1 cellular context compared by ENCODE assay signal in genomic region chr10:44935201-44935960, GRCh38.
A peak's percentile ranks its signal among the peaks of the same experiment; 100 is the strongest.
TF ChIP-seq lines count a peak whose summit lies in the region.

No MANE protein-coding gene starts in this region.

TF ChIP-seq in HepG2, 621 proteins besides CTCF, POLR2A, EP300 and RAD21 (continued from another document):
- TF ChIP-seq ZBTB4 (CRISPR knock-in tag; IDR thresholded peaks at IDR 0.05; ENCODE audit: borderline replicate concordance), result peak; percentile 77; the same call in 1 of the 2 replicates
- TF ChIP-seq TOE1 (CRISPR knock-in tag; IDR thresholded peaks at IDR 0.05), result no peak
- TF ChIP-seq ZNF496 (CRISPR knock-in tag; IDR thresholded peaks at IDR 0.05; ENCODE audit: insufficient replicate concordance), result no peak
- TF ChIP-seq NKX3-1 (CRISPR knock-in tag; IDR thresholded peaks at IDR 0.05), result peak; percentile 80; the same call in 1 of the 2 replicates
- no peak for TF ChIP-seq ATF1 (CRISPR knock-in tag; IDR thresholded peaks at IDR 0.05)
- peak; percentile 88 for TF ChIP-seq ZNF724P (CRISPR knock-in tag; IDR thresholded peaks at IDR 0.05; ENCODE audit: borderline replicate concordance)
- TF ChIP-seq SMAD9 (CRISPR knock-in tag; IDR thresholded peaks at IDR 0.05), result peak; percentile 84; the same call in 1 of the 2 replicates
- no peak for TF ChIP-seq IKZF1 (IDR thresholded peaks at IDR 0.05)
- TF ChIP-seq, protein P1, sequence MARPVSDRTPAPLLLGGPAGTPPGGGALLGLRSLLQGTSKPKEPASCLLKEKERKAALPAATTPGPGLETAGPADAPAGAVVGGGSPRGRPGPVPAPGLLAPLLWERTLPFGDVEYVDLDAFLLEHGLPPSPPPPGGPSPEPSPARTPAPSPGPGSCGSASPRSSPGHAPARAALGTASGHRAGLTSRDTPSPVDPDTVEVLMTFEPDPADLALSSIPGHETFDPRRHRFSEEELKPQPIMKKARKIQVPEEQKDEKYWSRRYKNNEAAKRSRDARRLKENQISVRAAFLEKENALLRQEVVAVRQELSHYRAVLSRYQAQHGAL (CRISPR knock-in tag; IDR thresholded peaks at IDR 0.05; ENCODE audit: not compliant biosample characterization), result no peak
- TF ChIP-seq FIP1L1 (IDR thresholded peaks at IDR 0.05; ENCODE audit: borderline replicate concordance, insufficient read depth, low read depth, low read length), result no peak
- TF ChIP-seq ZZZ3 (CRISPR knock-in tag; IDR thresholded peaks at IDR 0.05; ENCODE audit: borderline replicate concordance), result peak; percentile 38; the same call in 1 of the 2 replicates
- TF ChIP-seq KLF6 (CRISPR knock-in tag; IDR thresholded peaks at IDR 0.05), result peak; percentile 93
- 0 out of 2 replicates have a peak, but pooled peaks have one; percentile 30 for TF ChIP-seq ZBTB39 (CRISPR knock-in tag; IDR thresholded peaks at IDR 0.05)
- peak; percentile 74; the same call in 1 of the 2 replicates for TF ChIP-seq ZNF501 (CRISPR knock-in tag; IDR thresholded peaks at IDR 0.05)
- TF ChIP-seq ZNF17 (CRISPR knock-in tag; IDR thresholded peaks at IDR 0.05), result no peak
- TF ChIP-seq, protein P2, sequence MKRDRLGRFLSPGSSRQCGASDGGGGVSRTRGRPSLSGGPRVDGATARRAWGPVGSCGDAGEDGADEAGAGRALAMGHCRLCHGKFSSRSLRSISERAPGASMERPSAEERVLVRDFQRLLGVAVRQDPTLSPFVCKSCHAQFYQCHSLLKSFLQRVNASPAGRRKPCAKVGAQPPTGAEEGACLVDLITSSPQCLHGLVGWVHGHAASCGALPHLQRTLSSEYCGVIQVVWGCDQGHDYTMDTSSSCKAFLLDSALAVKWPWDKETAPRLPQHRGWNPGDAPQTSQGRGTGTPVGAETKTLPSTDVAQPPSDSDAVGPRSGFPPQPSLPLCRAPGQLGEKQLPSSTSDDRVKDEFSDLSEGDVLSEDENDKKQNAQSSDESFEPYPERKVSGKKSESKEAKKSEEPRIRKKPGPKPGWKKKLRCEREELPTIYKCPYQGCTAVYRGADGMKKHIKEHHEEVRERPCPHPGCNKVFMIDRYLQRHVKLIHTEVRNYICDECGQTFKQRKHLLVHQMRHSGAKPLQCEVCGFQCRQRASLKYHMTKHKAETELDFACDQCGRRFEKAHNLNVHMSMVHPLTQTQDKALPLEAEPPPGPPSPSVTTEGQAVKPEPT (CRISPR knock-in tag; IDR thresholded peaks at IDR 0.05; ENCODE audit: low read depth), result peak; percentile 80
- TF ChIP-seq, protein P3, sequence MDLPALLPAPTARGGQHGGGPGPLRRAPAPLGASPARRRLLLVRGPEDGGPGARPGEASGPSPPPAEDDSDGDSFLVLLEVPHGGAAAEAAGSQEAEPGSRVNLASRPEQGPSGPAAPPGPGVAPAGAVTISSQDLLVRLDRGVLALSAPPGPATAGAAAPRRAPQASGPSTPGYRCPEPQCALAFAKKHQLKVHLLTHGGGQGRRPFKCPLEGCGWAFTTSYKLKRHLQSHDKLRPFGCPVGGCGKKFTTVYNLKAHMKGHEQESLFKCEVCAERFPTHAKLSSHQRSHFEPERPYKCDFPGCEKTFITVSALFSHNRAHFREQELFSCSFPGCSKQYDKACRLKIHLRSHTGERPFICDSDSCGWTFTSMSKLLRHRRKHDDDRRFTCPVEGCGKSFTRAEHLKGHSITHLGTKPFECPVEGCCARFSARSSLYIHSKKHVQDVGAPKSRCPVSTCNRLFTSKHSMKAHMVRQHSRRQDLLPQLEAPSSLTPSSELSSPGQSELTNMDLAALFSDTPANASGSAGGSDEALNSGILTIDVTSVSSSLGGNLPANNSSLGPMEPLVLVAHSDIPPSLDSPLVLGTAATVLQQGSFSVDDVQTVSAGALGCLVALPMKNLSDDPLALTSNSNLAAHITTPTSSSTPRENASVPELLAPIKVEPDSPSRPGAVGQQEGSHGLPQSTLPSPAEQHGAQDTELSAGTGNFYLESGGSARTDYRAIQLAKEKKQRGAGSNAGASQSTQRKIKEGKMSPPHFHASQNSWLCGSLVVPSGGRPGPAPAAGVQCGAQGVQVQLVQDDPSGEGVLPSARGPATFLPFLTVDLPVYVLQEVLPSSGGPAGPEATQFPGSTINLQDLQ (CRISPR knock-in tag; IDR thresholded peaks at IDR 0.05), result no peak
- no peak for TF ChIP-seq CHD2 (IDR thresholded peaks at IDR 0.05; ENCODE audit: low read depth, low read length)
- TF ChIP-seq, protein P4, sequence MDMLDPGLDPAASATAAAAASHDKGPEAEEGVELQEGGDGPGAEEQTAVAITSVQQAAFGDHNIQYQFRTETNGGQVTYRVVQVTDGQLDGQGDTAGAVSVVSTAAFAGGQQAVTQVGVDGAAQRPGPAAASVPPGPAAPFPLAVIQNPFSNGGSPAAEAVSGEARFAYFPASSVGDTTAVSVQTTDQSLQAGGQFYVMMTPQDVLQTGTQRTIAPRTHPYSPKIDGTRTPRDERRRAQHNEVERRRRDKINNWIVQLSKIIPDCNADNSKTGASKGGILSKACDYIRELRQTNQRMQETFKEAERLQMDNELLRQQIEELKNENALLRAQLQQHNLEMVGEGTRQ (IDR thresholded peaks at IDR 0.05; ENCODE audit: low read depth, low read length), result no peak
- TF ChIP-seq, protein P4 (CRISPR knock-in tag; IDR thresholded peaks at IDR 0.05; ENCODE audit: borderline replicate concordance), result 0 out of 2 replicates have a peak, but pooled peaks have one; percentile 39
- peak; percentile 66; the same call in 1 of the 3 replicates for TF ChIP-seq MXI1 (IDR thresholded peaks at IDR 0.05; ENCODE audit: borderline replicate concordance, low read depth, low read length)
- no peak for TF ChIP-seq ZNF615 (CRISPR knock-in tag; IDR thresholded peaks at IDR 0.05; ENCODE audit: borderline replicate concordance)
- TF ChIP-seq ZNF761 (CRISPR knock-in tag; conservative IDR thresholded peaks at IDR 0.05), result 0 out of 2 replicates have a peak, but pooled peaks have one; percentile 49
- no peak for TF ChIP-seq FOXM1 (CRISPR knock-in tag; IDR thresholded peaks at IDR 0.05)
- TF ChIP-seq KLF11 (CRISPR knock-in tag; IDR thresholded peaks at IDR 0.05), result peak; percentile 91; the same call in 1 of the 2 replicates
- no peak for TF ChIP-seq AKAP8 (CRISPR knock-in tag; IDR thresholded peaks at IDR 0.05)
- 0 out of 2 replicates have a peak, but pooled peaks have one; percentile 46 for TF ChIP-seq ZNF510 (CRISPR knock-in tag; IDR thresholded peaks at IDR 0.05; ENCODE audit: low read depth)
- no peak for TF ChIP-seq GATA4 (IDR thresholded peaks at IDR 0.05; ENCODE audit: borderline replicate concordance, low read depth)
- peak; percentile 88; the same call in 1 of the 2 replicates for TF ChIP-seq MXD3 (CRISPR knock-in tag; IDR thresholded peaks at IDR 0.05)
- TF ChIP-seq CBX5 (CRISPR knock-in tag; IDR thresholded peaks at IDR 0.05; ENCODE audit: borderline replicate concordance), result no peak; the same call in 1 of the 2 replicates
- TF ChIP-seq NFATC3 (CRISPR knock-in tag; IDR thresholded peaks at IDR 0.05), result peak; percentile 79; the same call in 1 of the 2 replicates
- TF ChIP-seq ZNF629 (CRISPR knock-in tag; conservative IDR thresholded peaks at IDR 0.05), result no peak
- TF ChIP-seq SNAPC5 (CRISPR knock-in tag; IDR thresholded peaks at IDR 0.05; ENCODE audit: borderline replicate concordance), result no peak
- TF ChIP-seq ZBTB21 (CRISPR knock-in tag; IDR thresholded peaks at IDR 0.05), result 0 out of 2 replicates have a peak, but pooled peaks have one; percentile 32
- TF ChIP-seq ZNF816 (CRISPR knock-in tag; IDR thresholded peaks at IDR 0.05; ENCODE audit: borderline replicate concordance), result no peak
- TF ChIP-seq ISL2 (CRISPR knock-in tag; IDR thresholded peaks at IDR 0.05), result peak; percentile 67; the same call in 1 of the 2 replicates
- TF ChIP-seq, protein P5, sequence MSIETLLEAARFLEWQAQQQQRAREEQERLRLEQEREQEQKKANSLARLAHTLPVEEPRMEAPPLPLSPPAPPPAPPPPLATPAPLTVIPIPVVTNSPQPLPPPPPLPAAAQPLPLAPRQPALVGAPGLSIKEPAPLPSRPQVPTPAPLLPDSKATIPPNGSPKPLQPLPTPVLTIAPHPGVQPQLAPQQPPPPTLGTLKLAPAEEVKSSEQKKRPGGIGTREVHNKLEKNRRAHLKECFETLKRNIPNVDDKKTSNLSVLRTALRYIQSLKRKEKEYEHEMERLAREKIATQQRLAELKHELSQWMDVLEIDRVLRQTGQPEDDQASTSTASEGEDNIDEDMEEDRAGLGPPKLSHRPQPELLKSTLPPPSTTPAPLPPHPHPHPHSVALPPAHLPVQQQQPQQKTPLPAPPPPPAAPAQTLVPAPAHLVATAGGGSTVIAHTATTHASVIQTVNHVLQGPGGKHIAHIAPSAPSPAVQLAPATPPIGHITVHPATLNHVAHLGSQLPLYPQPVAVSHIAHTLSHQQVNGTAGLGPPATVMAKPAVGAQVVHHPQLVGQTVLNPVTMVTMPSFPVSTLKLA (IDR thresholded peaks at IDR 0.05), result peak; percentile 54
- TF ChIP-seq NR2F6 (IDR thresholded peaks at IDR 0.05), result peak; percentile 29; the same call in 1 of the 2 replicates
- peak; percentile 79; the same call in 1 of the 2 replicates for TF ChIP-seq NR2F6 (CRISPR knock-in tag; IDR thresholded peaks at IDR 0.05)
- no peak for TF ChIP-seq CBX1 (IDR thresholded peaks at IDR 0.05; ENCODE audit: low read depth)
- TF ChIP-seq ZNF350 (CRISPR knock-in tag; IDR thresholded peaks at IDR 0.05; ENCODE audit: borderline replicate concordance, low read depth), result peak; percentile 80; the same call in 1 of the 2 replicates
- TF ChIP-seq PHB2 (IDR thresholded peaks at IDR 0.05; ENCODE audit: partially characterized antibody), result no peak
- no peak for TF ChIP-seq ZBTB8A (CRISPR knock-in tag; IDR thresholded peaks at IDR 0.05; ENCODE audit: borderline replicate concordance, low read depth)
- TF ChIP-seq SP5 (CRISPR knock-in tag; IDR thresholded peaks at IDR 0.05; ENCODE audit: borderline replicate concordance, low read depth), result 0 out of 2 replicates have a peak, but pooled peaks have one; percentile 9
- TF ChIP-seq ESRRA (CRISPR knock-in tag; IDR thresholded peaks at IDR 0.05; ENCODE audit: low read depth), result no peak
- no peak for TF ChIP-seq NFKBIZ (CRISPR knock-in tag; IDR thresholded peaks at IDR 0.05)
- TF ChIP-seq MTA3 (CRISPR knock-in tag; IDR thresholded peaks at IDR 0.05), result no peak
- peak; percentile 93 for TF ChIP-seq ZNF253 (CRISPR knock-in tag; IDR thresholded peaks at IDR 0.05; ENCODE audit: borderline replicate concordance)
- TF ChIP-seq ZNF670 (CRISPR knock-in tag; IDR thresholded peaks at IDR 0.05; ENCODE audit: borderline replicate concordance), result no peak; the same call in 1 of the 2 replicates
- peak; percentile 49 for TF ChIP-seq YY1 (IDR thresholded peaks at IDR 0.05; ENCODE audit: insufficient read depth, insufficient replicate concordance, low read depth, low read length)
- no peak for TF ChIP-seq ZFYVE20 (CRISPR knock-in tag; IDR thresholded peaks at IDR 0.05; ENCODE audit: borderline replicate concordance, low read depth)
- peak; percentile 66; the same call in 1 of the 2 replicates for TF ChIP-seq RELA (CRISPR knock-in tag; IDR thresholded peaks at IDR 0.05)
- TF ChIP-seq ZNF292 (CRISPR knock-in tag; IDR thresholded peaks at IDR 0.05; ENCODE audit: borderline replicate concordance, low read depth), result no peak
- no peak for TF ChIP-seq ZSCAN30 (CRISPR knock-in tag; IDR thresholded peaks at IDR 0.05)
- TF ChIP-seq CAMTA2 (CRISPR knock-in tag; IDR thresholded peaks at IDR 0.05; ENCODE audit: borderline replicate concordance), result no peak
